In the genomic region with DNA sequence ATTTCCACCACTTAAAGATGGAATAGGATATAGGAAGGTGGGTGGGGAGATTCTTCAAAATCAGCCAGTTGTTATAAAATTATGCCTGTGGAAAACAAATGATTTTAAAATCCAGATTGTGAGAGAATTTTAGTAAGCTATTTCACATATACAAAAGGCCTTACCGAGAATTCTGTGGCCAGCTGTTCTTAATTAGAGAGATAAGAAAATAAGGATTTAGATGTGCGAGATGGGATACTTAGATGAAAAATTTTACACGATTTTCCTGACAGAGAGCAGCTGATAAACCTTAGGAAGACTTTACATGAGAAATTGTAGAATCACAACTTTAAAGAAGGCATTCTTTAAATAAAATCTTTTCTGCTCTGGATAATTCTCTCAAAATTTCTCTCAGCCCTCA, we compare ENCODE assay signal across 23 cellular contexts.
"Had no signal": no experiment of that assay in that cellular context is flagged by ENCODE, and none has a peak within 500 bp of the region (broad histone marks: within the 10 kb centered on the region; RNA-seq: fewer than 3 reads in every experiment).

No MANE protein-coding gene starts in this region.

- ATAC-seq: activated T-cell treated with anti-CD3 and anti-CD28 coated beads, Interleukin-2, amount 50 U/mL, for 4 hours; naive thymus-derived CD4-positive, alpha-beta T cell; sciatic nerve; stimulated activated effector memory CD8-positive, alpha-beta T cell treated with anti-CD3 and anti-CD28 coated beads, Interleukin-12 subunit alpha, Interleukin-12 subunit beta, amount 100 ng/mL, for 72 hours; T-helper 17 cell had no signal

- H3K9me3 ChIP-seq: breast epithelium, esophagus squamous epithelium, mucosa of descending colon, stomach, suprapubic skin, tibial nerve had no signal

- H3K36me3 ChIP-seq: breast epithelium, esophagus squamous epithelium, stomach, suprapubic skin, tibial nerve had no signal

- H3K27ac ChIP-seq: breast epithelium, esophagus squamous epithelium, stomach, suprapubic skin, tibial nerve had no signal

- H3K27me3 ChIP-seq: breast epithelium, esophagus squamous epithelium, stomach, suprapubic skin, tibial nerve had no signal

- H3K4me1 ChIP-seq: breast epithelium, esophagus squamous epithelium, stomach, suprapubic skin, tibial nerve had no signal

- FAIRE-seq: frontal cortex, small intestine had no signal

- H3K4me3 ChIP-seq: breast epithelium, esophagus squamous epithelium, mucosa of descending colon, stomach, suprapubic skin, tibial nerve had no signal

- DNase-seq: activated B cell treated with CpG ODN at 0.5 μM for 24 hours; activated CD4-positive, alpha-beta T cell treated with anti-CD3 and anti-CD28 coated beads for 4 hours; activated CD4-positive, alpha-beta T cell treated with anti-CD3 and anti-CD28 coated beads, Interleukin-2, amount 50 U/mL, for 48 hours; activated CD8-positive, alpha-beta memory T cell treated with anti-CD3 and anti-CD28 coated beads, Interleukin-2, amount 50 U/mL, for 48 hours; activated naive CD4-positive, alpha-beta T cell; activated naive CD8-positive, alpha-beta T cell treated with anti-CD3 and anti-CD28 coated beads for 36 hours; activated T-cell treated with anti-CD3 and anti-CD28 coated beads, Interleukin-2, amount 50 U/mL, for 4 hours; amniotic stem cell; esophagus squamous epithelium; hypothalamus; mucosa of descending colon; naive thymus-derived CD4-positive, alpha-beta T cell; small intestine; stimulated activated CD4-positive, alpha-beta T cell treated with anti-CD3 and anti-CD28 coated beads, Interleukin-2, amount 100 ng/mL, for 24 hours; stomach; SW 1271; T-helper 17 cell had no signal
